Comparison of ENCODE assay signal across 8 cellular contexts in the genomic region with DNA sequence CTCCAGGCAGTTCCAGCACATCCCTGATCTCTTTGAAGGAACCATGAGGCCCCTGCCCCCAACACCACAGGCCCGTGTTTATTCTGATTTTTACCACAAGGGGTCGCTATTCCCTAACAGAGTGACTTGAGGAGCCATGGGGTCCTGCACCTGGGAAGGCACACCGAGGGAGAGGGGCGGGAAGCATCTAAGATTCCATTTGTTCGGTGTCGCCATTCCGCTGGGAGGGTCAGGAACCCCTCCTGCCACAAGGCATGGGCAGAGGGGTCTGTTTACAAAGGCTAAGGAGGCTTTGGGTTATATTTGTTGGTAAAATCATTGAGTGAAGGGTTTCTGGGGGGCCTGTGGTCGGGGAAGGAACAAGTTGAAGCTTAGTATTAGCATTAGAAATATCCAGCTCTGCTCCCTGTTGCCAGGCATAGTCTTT.
A peak's percentile ranks its signal among the peaks of the same experiment; 100 is the strongest.
DNase-seq lines count a peak whose midpoint lies in the region; ATAC-seq and TF ChIP-seq lines count a peak whose summit lies in the region.

No MANE protein-coding gene starts in this region.

- no peaks in the 10 kb centered on the region for H3K9me3 ChIP-seq in CD8-positive, alpha-beta T cell (ENCODE audit: low read length)

- ATAC-seq in CD8-positive, alpha-beta T cell, result peak; percentile 61
- ATAC-seq in naive B cell (ENCODE audit: low read depth in 2 of 2) (peak; percentile 50 to 66), GM19455 (IDR thresholded peaks at IDR 0.05; ENCODE audit: unreplicated experiment) (no peak)
- ATAC-seq in stimulated activated naive CD8-positive, alpha-beta T cell treated with anti-CD3 and anti-CD28 coated beads, Interleukin-15, Interleukin-2, amounts not matched to agents 100 U/mL and 50 U/mL, for 24 hours, result peak; percentile 68

- POLR2A ChIA-PET in CD8-positive, alpha-beta T cell (lab: Charles Lee), result no interaction called here

- CTCF ChIA-PET in CD8-positive, alpha-beta T cell (lab: Charles Lee), result interaction anchor here (0.6 to 2.4 kb wide), 15 partner anchors 8 to 1404 kb away, joined by 3 to 9 read pairs (median 4); no protein-coding TSS in a partner anchor

- peak; percentile 62 for TF ChIP-seq CTCF in CD8-positive, alpha-beta T cell (IDR thresholded peaks at IDR 0.05)

- H3K27ac Mint-ChIP-seq in CD8-positive, alpha-beta T cell, result no peak overlapping the region
- H3K27ac Mint-ChIP-seq in naive B cell, result no peak overlapping the region

- no peaks in the 10 kb centered on the region for H3K9me3 Mint-ChIP-seq in CD8-positive, alpha-beta T cell
- H3K9me3 Mint-ChIP-seq in naive B cell, result no peaks in the 10 kb centered on the region

- no peaks in the 10 kb centered on the region for H3K36me3 Mint-ChIP-seq in CD8-positive, alpha-beta T cell
- no peaks in the 10 kb centered on the region for H3K36me3 Mint-ChIP-seq in naive B cell

- DNase-seq in CD8-positive, alpha-beta T cell, result peak; percentile 6 to 63 (median 37)
- peak; percentile 26 for DNase-seq in HCEC 1CT
- peak; percentile 3 for DNase-seq in NOMO-1 treated with dmso at 0.1 percent for 144 hours (lab: John Stamatoyannopoulos, UW; ENCODE audit: unreplicated experiment)
- DNase-seq in activated CD8-positive, alpha-beta memory T cell treated with anti-CD3 and anti-CD28 coated beads, Interleukin-2, amount 50 U/mL, for 1 hour (ENCODE audit: extremely low read depth), result peak; percentile 3
- DNase-seq in epidermal melanocyte (ENCODE audit: insufficient read length, low spot score), result peak; percentile 57
- peak; percentile 33 for DNase-seq in naive B cell
- DNase-seq in stimulated activated naive CD8-positive, alpha-beta T cell treated with anti-CD3 and anti-CD28 coated beads, Interleukin-15, Interleukin-2, amounts not matched to agents 100 U/mL and 50 U/mL, for 24 hours, result peak; percentile 71

- intact Hi-C loops in CD8-positive, alpha-beta T cell (cut with DNase I, micrococcal nuclease), result loop anchor here (2.0 to 10.0 kb wide), 4 partner anchors 161 to 598 kb away; no protein-coding TSS in a partner anchor

- peaks cover 3% of the 10 kb centered on the region for H3K4me1 Mint-ChIP-seq in CD8-positive, alpha-beta T cell (ENCODE audit: low read depth)
- H3K4me1 Mint-ChIP-seq in naive B cell, result peaks cover 4 to 7% (median 5%) of the 10 kb centered on the region in 3 donors

- peaks cover 2% of the 10 kb centered on the region for H3K27me3 Mint-ChIP-seq in CD8-positive, alpha-beta T cell (ENCODE audit: low read depth)
- H3K27me3 Mint-ChIP-seq in naive B cell, result no peaks in the 10 kb centered on the region

- no peaks in the 10 kb centered on the region for H3K36me3 ChIP-seq in CD8-positive, alpha-beta T cell (ENCODE audit: insufficient read depth, low read length)

- no peak overlapping the region for H3K27ac ChIP-seq in CD8-positive, alpha-beta T cell (ENCODE audit: low read depth, low read length)

- H3K4me3 ChIP-seq in CD8-positive, alpha-beta T cell (ENCODE audit: low read depth, low read length), result no peak overlapping the region

- peaks cover 4% of the 10 kb centered on the region for H3K4me1 ChIP-seq in CD8-positive, alpha-beta T cell (ENCODE audit: insufficient read depth, low read length)

- no peak overlapping the region for H3K4me3 Mint-ChIP-seq in CD8-positive, alpha-beta T cell
- no peak overlapping the region for H3K4me3 Mint-ChIP-seq in naive B cell

- H3K27me3 ChIP-seq in CD8-positive, alpha-beta T cell (ENCODE audit: insufficient read depth, low read length), result no peaks in the 10 kb centered on the region

Comparison
In these comparisons a context has a peak if more than half of its experiments do, and no peak if none do; other contexts are left out.
1. DNase-seq: peak in every context shown above with its lines; median percentile 71 in stimulated activated naive CD8-positive, alpha-beta T cell treated with anti-CD3 and anti-CD28 coated beads, Interleukin-15, Interleukin-2, amounts not matched to agents 100 U/mL and 50 U/mL, for 24 hours; 57 in epidermal melanocyte; 37 in CD8-positive, alpha-beta T cell; 33 in naive B cell; 26 in HCEC 1CT; 3 in NOMO-1 treated with dmso at 0.1 percent for 144 hours; 3 in activated CD8-positive, alpha-beta memory T cell treated with anti-CD3 and anti-CD28 coated beads, Interleukin-2, amount 50 U/mL, for 1 hour.